21 cellular contexts compared by ENCODE assay signal in the genomic region with DNA sequence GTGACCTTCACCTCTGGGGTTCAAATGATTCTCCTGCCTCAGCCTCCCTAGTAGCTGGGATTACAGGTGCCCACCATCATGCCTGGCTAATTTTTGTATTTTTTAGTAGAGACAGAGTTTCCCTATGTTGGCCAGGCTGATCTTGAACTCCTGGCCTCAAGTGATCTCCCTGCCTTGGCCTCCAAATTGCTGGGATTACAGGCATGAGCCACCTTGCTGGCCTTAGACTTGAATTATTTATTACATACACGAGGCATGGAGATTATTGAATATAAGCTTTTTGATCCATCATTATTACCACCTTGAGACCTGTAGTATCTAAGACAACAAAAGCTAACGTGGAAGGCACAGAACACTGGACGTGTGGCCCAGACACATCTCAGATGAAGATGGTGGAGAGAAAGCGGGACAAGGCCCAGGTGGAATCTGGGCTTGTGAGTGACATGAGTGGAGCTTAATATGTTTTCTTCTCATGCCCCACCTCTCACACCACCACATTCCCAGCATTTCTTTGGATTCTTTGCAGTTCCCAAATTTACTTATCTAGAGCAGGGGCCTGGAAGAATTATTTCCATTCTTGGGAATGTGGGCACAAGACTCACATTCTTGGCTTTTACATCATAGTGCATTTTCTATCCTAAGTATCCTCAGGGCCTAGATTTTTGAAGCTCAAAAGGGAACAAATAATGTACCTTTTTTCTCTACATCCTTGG.
DNase-seq lines count a peak whose midpoint lies in the region; ATAC-seq, FAIRE-seq and TF ChIP-seq lines count a peak whose summit lies in the region.
"Had no signal": no experiment of that assay in that cellular context is flagged by ENCODE, and none has a peak within 500 bp of the region (broad histone marks: within the 10 kb centered on the region; RNA-seq: fewer than 3 reads in every experiment).

No MANE protein-coding gene starts in this region.

- DNase-seq in HepG2 (ENCODE audit: low spot score) (no peak), right lobe of liver (no peak), astrocyte of the spinal cord (ENCODE audit: low read depth, low spot score) (peak; percentile 49), islet precursor cell (peak; percentile 68), NCI-H524 (lab: John Stamatoyannopoulos, UW) (no peak), GM20000 (ENCODE audit: low spot score) (no peak)
- no peak for DNase-seq in activated naive CD4-positive, alpha-beta T cell (lab: John Stamatoyannopoulos, UW)
- DNase-seq: 8988T; activated naive CD8-positive, alpha-beta T cell treated with anti-CD3 and anti-CD28 coated beads, Interleukin-2, amount 50 U/mL, for 24 hours; DMS 273 treated with DMSO at 0.1 percent for 48 hours; effector memory CD8-positive, alpha-beta T cell; foreskin fibroblast; hippocampal formation; kidney; NCI-H1092; testis had no signal

- H3K4me1 ChIP-seq in HepG2 (ENCODE audit: insufficient read depth, low read length) = no peaks in the 10 kb centered on the region
- no peaks in the 10 kb centered on the region for H3K4me1 ChIP-seq in right lobe of liver
- H3K4me1 ChIP-seq: prostate gland, testis had no signal

- no peaks in the 10 kb centered on the region for H4K20me1 ChIP-seq in HepG2 (ENCODE audit: insufficient read depth, low read length)

- intact Hi-C loops in HepG2 (cut with micrococcal nuclease; ENCODE audit: unreplicated experiment) (no loop called here), right lobe of liver (cut with DNase I) (no loop called here)

- FAIRE-seq in HepG2 (lab: Jason Lieb, UNC) = peak; percentile 91
- FAIRE-seq: H54, kidney had no signal

- TF ChIP-seq POLR2A in HepG2 (IDR thresholded peaks at IDR 0.05; ENCODE audit: insufficient read depth in 1 of 2, low read depth in 2 of 2, low read length in 2 of 2) (no peak), right lobe of liver (IDR thresholded peaks at IDR 0.05) (no peak)

- CTCF ChIA-PET in HepG2 (lab: Yijun Ruan, JAX; ENCODE audit: low intra/inter-chr PET ratio, low total read pairs) = no interaction called here

- 94% methylated on average over 4 of the region's 4 CpGs for WGBS in HepG2 (ENCODE audit: low lambda C conversion rate)
- 81% methylated on average over 4 of the region's 4 CpGs for WGBS in right lobe of liver (ENCODE audit: insufficient coverage, low coverage, low lambda C conversion rate, missing lambda C conversion rate)

- H3K79me2 ChIP-seq in HepG2 (ENCODE audit: insufficient read depth, low read length) = no peaks in the 10 kb centered on the region

- no TSS peak for BruUV-seq in HepG2 (replicated peaks; lab: Mats Ljungman, UMichigan)

- H3K27me3 ChIP-seq in HepG2 (ENCODE audit: control insufficient read depth in 1 of 2, insufficient read depth in 2 of 2, low read length in 2 of 2) (no peaks in the 10 kb centered on the region), right lobe of liver (no peaks in the 10 kb centered on the region)
- H3K27me3 ChIP-seq: testis had no signal

- H3K9me3 ChIP-seq in HepG2 (ENCODE audit: low read length) (no peaks in the 10 kb centered on the region), right lobe of liver (no peaks in the 10 kb centered on the region)
- H3K9me3 ChIP-seq: prostate gland, testis had no signal

- no peak overlapping the region for H3K27ac ChIP-seq in HepG2 (ENCODE audit: extremely low read length, insufficient read depth, low read length)
- H3K27ac ChIP-seq in right lobe of liver = no peak overlapping the region
- H3K27ac ChIP-seq: C4-2B, HL-60, prostate gland, testis had no signal

- POLR2A ChIA-PET in HepG2 (lab: Yijun Ruan, JAX) = no interaction called here

- H3K9ac ChIP-seq in HepG2 (ENCODE audit: insufficient read depth, low read depth, low read length) = no peak overlapping the region

- ATAC-seq in HepG2 = no peak
- no peak for ATAC-seq in right lobe of liver
- ATAC-seq in GM21390 (IDR thresholded peaks at IDR 0.05; ENCODE audit: unreplicated experiment) = no peak
- ATAC-seq: activated naive CD8-positive, alpha-beta T cell treated with anti-CD3 and anti-CD28 coated beads, Interleukin-2, amount 50 U/mL, for 24 hours; effector memory CD8-positive, alpha-beta T cell had no signal

- H2AFZ ChIP-seq in HepG2 (ENCODE audit: low read length) = no peak overlapping the region

- TF ChIP-seq EP300 in HepG2 (IDR thresholded peaks at IDR 0.05; ENCODE audit: low read depth in 2 of 2, low read length in 2 of 2) (no peak), HepG2 (CRISPR knock-in tag; IDR thresholded peaks at IDR 0.05; ENCODE audit: borderline replicate concordance) (no peak)

- no peaks in the 10 kb centered on the region for H3K36me3 ChIP-seq in HepG2 (replicated peaks in 1 of 2; ENCODE audit: control insufficient read depth in 1 of 2, insufficient read depth in 2 of 2, low read length in 2 of 2)
- no peaks in the 10 kb centered on the region for H3K36me3 ChIP-seq in right lobe of liver
- H3K36me3 ChIP-seq: prostate gland had no signal

- in situ Hi-C loops in HepG2 (cut with HindIII; ENCODE audit: extremely low pct_ligation_motif_present, low pct_unique_long_range_greater_than_20kb) = no loop called here
- in situ Hi-C loops in astrocyte of the spinal cord (cut with HindIII; ENCODE audit: low sequenced_read_pairs) = no loop called here

- H3K4me2 ChIP-seq in HepG2 (ENCODE audit: low read depth, low read length) = no peak overlapping the region

- H3K4me3 ChIP-seq in HepG2 (replicated peaks in 1 of 3; ENCODE audit: insufficient read depth in 1 of 3, low read depth in 2 of 3, low read length in 3 of 3) (no peak overlapping the region), right lobe of liver (no peak overlapping the region), astrocyte of the spinal cord (ENCODE audit: low read depth, low read length) (no peak overlapping the region)
- H3K4me3 ChIP-seq: prostate gland, testis had no signal

- no peak for TF ChIP-seq CTCF in HepG2 (CRISPR knock-in tag; IDR thresholded peaks at IDR 0.05)
- no peak for TF ChIP-seq CTCF in right lobe of liver (IDR thresholded peaks at IDR 0.05)
- no peak for TF ChIP-seq CTCF in astrocyte of the spinal cord (IDR thresholded peaks at IDR 0.05; ENCODE audit: low read depth, low read length)
- TF ChIP-seq CTCF in GM20000 (IDR thresholded peaks at IDR 0.05; ENCODE audit: extremely low read depth, missing control alignments) = no peak

- TF ChIP-seq RAD21 in HepG2 (CRISPR knock-in tag; IDR thresholded peaks at IDR 0.05) = no peak

TF ChIP-seq in HepG2, 621 proteins besides CTCF, POLR2A, EP300 and RAD21:
- TF ChIP-seq ZNF230 (CRISPR knock-in tag; IDR thresholded peaks at IDR 0.05) (no peak), HNF4G (IDR thresholded peaks at IDR 0.05; ENCODE audit: borderline replicate concordance, low read depth, low read length) (no peak), HNF4G (CRISPR knock-in tag; IDR thresholded peaks at IDR 0.05; ENCODE audit: borderline replicate concordance, low read depth) (no peak), GABPB1 (CRISPR knock-in tag; IDR thresholded peaks at IDR 0.05) (no peak), CENPT (CRISPR knock-in tag; IDR thresholded peaks at IDR 0.05; ENCODE audit: low read depth) (no peak), ZNF557 (CRISPR knock-in tag; IDR thresholded peaks at IDR 0.05) (no peak), ZNF160 (CRISPR knock-in tag; IDR thresholded peaks at IDR 0.05) (no peak)
- TF ChIP-seq, protein P1, sequence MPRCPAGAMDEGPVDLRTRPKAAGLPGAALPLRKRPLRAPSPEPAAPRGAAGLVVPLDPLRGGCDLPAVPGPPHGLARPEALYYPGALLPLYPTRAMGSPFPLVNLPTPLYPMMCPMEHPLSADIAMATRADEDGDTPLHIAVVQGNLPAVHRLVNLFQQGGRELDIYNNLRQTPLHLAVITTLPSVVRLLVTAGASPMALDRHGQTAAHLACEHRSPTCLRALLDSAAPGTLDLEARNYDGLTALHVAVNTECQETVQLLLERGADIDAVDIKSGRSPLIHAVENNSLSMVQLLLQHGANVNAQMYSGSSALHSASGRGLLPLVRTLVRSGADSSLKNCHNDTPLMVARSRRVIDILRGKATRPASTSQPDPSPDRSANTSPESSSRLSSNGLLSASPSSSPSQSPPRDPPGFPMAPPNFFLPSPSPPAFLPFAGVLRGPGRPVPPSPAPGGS (CRISPR knock-in tag; IDR thresholded peaks at IDR 0.05) = no peak
- TF ChIP-seq, protein P2, sequence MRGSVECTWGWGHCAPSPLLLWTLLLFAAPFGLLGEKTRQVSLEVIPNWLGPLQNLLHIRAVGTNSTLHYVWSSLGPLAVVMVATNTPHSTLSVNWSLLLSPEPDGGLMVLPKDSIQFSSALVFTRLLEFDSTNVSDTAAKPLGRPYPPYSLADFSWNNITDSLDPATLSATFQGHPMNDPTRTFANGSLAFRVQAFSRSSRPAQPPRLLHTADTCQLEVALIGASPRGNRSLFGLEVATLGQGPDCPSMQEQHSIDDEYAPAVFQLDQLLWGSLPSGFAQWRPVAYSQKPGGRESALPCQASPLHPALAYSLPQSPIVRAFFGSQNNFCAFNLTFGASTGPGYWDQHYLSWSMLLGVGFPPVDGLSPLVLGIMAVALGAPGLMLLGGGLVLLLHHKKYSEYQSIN (CRISPR knock-in tag; IDR thresholded peaks at IDR 0.05; ENCODE audit: borderline replicate concordance) = no peak

Comparison
In these comparisons a context has a peak if more than half of its experiments do, and no peak if none do; other contexts are left out.
1. DNase-seq: peak in astrocyte of the spinal cord (single experiment) and islet precursor cell (single experiment); none in HepG2 (single experiment), right lobe of liver (0 of 3), NCI-H524 (0 of 2), activated naive CD4-positive, alpha-beta T cell (0 of 4) and GM20000 (single experiment).